In the genomic region with DNA sequence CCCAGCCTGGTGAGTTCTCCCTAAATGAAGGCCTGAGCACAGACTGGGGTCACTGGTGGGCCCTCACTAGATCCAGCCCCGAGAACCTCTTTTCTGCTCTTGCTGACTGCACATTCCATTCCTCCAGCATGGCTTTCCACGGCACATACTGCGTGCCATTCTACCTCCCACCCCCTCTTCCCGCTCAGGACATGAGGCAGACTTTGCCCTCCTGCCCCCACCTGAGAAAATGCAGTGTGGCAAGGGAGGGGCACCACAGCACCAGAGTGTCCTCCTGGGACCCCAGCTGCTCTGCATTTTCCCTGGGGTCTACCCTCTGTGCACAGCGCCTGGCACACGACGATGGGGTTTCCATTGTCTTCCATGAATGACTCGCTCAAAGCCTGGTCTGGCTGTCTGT, we compare ENCODE assay signal across 20 cellular contexts. TPM values are rescaled to one million over a fixed set of nuclear protein-coding genes. Genes with fewer than 3 reads are reported as not detected.
"Had no signal": no experiment of that assay in that cellular context is flagged by ENCODE, and none has a peak within 500 bp of the region (broad histone marks: within the 10 kb centered on the region; RNA-seq: fewer than 3 reads in every experiment).

No MANE protein-coding gene starts in this region.

- H3K79me2 ChIP-seq: hepatocyte had no signal

- H3K9me3 Mint-ChIP-seq: activated CD4-positive, alpha-beta T cell treated with anti-CD3 and anti-CD28 coated beads, Interleukin-2, amount 10 ng/mL, durations not matched to agents 24 days and 14 days; activated CD8-positive, alpha-beta T cell treated with anti-CD3 and anti-CD28 coated beads for 36 hours; activated naive CD8-positive, alpha-beta T cell treated with anti-CD3 and anti-CD28 coated beads for 36 hours; activated T-cell treated with anti-CD3 and anti-CD28 coated beads, Interleukin-2, amount 50 U/mL, for 4 hours; immature natural killer cell; stimulated activated naive CD8-positive, alpha-beta T cell treated with anti-CD3 and anti-CD28 coated beads, Interleukin-15, amount 100 ng/mL, for 72 hours had no signal

- H3K27me3 ChIP-seq: hepatocyte, tibial nerve, vagina had no signal

- DNase-seq: activated CD4-positive, alpha-beta T cell treated with anti-CD3 and anti-CD28 coated beads, Interleukin-2, amount 10 ng/mL, durations not matched to agents 24 days and 14 days; activated CD8-positive, alpha-beta T cell treated with anti-CD3 and anti-CD28 coated beads for 36 hours; activated naive CD4-positive, alpha-beta T cell treated with Interleukin-2 at 50 U/mL for 16 hours; activated naive CD8-positive, alpha-beta T cell treated with anti-CD3 and anti-CD28 coated beads for 36 hours; activated T-cell treated with anti-CD3 and anti-CD28 coated beads, Interleukin-2, amount 50 U/mL, for 4 hours; foreskin fibroblast; immature natural killer cell; lower lobe of right lung; naive thymus-derived CD4-positive, alpha-beta T cell; retina; stimulated activated CD4-positive, alpha-beta T cell treated with anti-CD3 and anti-CD28 coated beads, Interleukin-12 subunit alpha, Interleukin-12 subunit beta, amount 100 ng/mL, for 4 hours; stimulated activated naive CD8-positive, alpha-beta T cell treated with anti-CD3 and anti-CD28 coated beads, Interleukin-15, amount 100 ng/mL, for 72 hours had no signal

- H3K4me1 ChIP-seq: tibial nerve had no signal

- H3K9me3 ChIP-seq: lower lobe of right lung, tibial nerve, vagina had no signal

- H3K4me1 Mint-ChIP-seq: activated CD4-positive, alpha-beta T cell treated with anti-CD3 and anti-CD28 coated beads, Interleukin-2, amount 10 ng/mL, durations not matched to agents 24 days and 14 days; activated naive CD8-positive, alpha-beta T cell treated with anti-CD3 and anti-CD28 coated beads for 36 hours; immature natural killer cell; naive thymus-derived CD4-positive, alpha-beta T cell; neural crest cell; stimulated activated naive CD8-positive, alpha-beta T cell treated with anti-CD3 and anti-CD28 coated beads, Interleukin-15, amount 100 ng/mL, for 72 hours had no signal

- H3K36me3 Mint-ChIP-seq: activated naive CD8-positive, alpha-beta T cell treated with anti-CD3 and anti-CD28 coated beads for 36 hours; immature natural killer cell; naive thymus-derived CD4-positive, alpha-beta T cell had no signal

- H3K27ac Mint-ChIP-seq: activated CD4-positive, alpha-beta T cell treated with anti-CD3 and anti-CD28 coated beads, Interleukin-2, amount 10 ng/mL, durations not matched to agents 24 days and 14 days; activated CD8-positive, alpha-beta T cell treated with anti-CD3 and anti-CD28 coated beads for 36 hours; activated naive CD8-positive, alpha-beta T cell treated with anti-CD3 and anti-CD28 coated beads for 36 hours; immature natural killer cell; naive thymus-derived CD4-positive, alpha-beta T cell; stimulated activated naive CD8-positive, alpha-beta T cell treated with anti-CD3 and anti-CD28 coated beads, Interleukin-15, amount 100 ng/mL, for 72 hours had no signal

- H3K27ac ChIP-seq: hepatocyte, lower lobe of right lung, vagina, VCaP had no signal

- H3K4me3 Mint-ChIP-seq: activated CD4-positive, alpha-beta T cell treated with anti-CD3 and anti-CD28 coated beads, Interleukin-2, amount 10 ng/mL, durations not matched to agents 24 days and 14 days; activated CD8-positive, alpha-beta T cell treated with anti-CD3 and anti-CD28 coated beads for 36 hours; activated naive CD8-positive, alpha-beta T cell treated with anti-CD3 and anti-CD28 coated beads for 36 hours; activated T-cell treated with anti-CD3 and anti-CD28 coated beads, Interleukin-2, amount 50 U/mL, for 4 hours; immature natural killer cell; naive thymus-derived CD4-positive, alpha-beta T cell; neural crest cell; stimulated activated naive CD8-positive, alpha-beta T cell treated with anti-CD3 and anti-CD28 coated beads, Interleukin-15, amount 100 ng/mL, for 72 hours had no signal

- H3K36me3 ChIP-seq: lower lobe of right lung, tibial nerve, vagina had no signal

- H3K4me3 ChIP-seq: hepatocyte, lower lobe of right lung, tibial nerve, vagina had no signal

- H3K4me2 ChIP-seq: hepatocyte had no signal

- ATAC-seq: activated CD4-positive, CD25-positive, alpha-beta regulatory T cell treated with anti-CD3 and anti-CD28 coated beads, Interleukin-2, amount 50 U/mL, for 24 hours; activated CD8-positive, alpha-beta T cell treated with anti-CD3 and anti-CD28 coated beads for 36 hours; activated T-cell treated with anti-CD3 and anti-CD28 coated beads, Interleukin-2, amount 50 U/mL, for 4 hours; left lobe of liver; lower lobe of right lung; naive thymus-derived CD4-positive, alpha-beta T cell; stimulated activated naive CD8-positive, alpha-beta T cell treated with anti-CD3 and anti-CD28 coated beads, Interleukin-15, amount 100 ng/mL, for 72 hours had no signal

- H2AFZ ChIP-seq: hepatocyte had no signal

RNA-seq across cellular contexts. Expression of a gene that starts 6.1 kb away (rescaled TPM):
- total RNA-seq: activated CD4-positive, alpha-beta T cell treated with anti-CD3 and anti-CD28 coated beads, Interleukin-2, amount 10 ng/mL, durations not matched to agents 24 days and 14 days; activated CD8-positive, alpha-beta T cell treated with anti-CD3 and anti-CD28 coated beads for 36 hours; naive thymus-derived CD4-positive, alpha-beta T cell; T-helper 2 cell treated with Interferon-gamma antibody and Interleukin-4, amounts not matched to agents 100 ng/mL and 5 ng/mL, for 36 hours had no signal
- polyA plus RNA-seq: immature natural killer cell; naive thymus-derived CD4-positive, alpha-beta T cell had no signal
